In genomic region chr9:90694187-90694586, GRCh38 we compare ENCODE assay signal across 2 cellular contexts.
TF ChIP-seq lines count a peak whose summit lies in the region.
"Not testable (repeated sequence)": the region's sequence is repeated elsewhere in the genome, so short reads cannot be mapped to it uniquely, and the experiment has no call there.

No MANE protein-coding gene starts in this region.

TF ChIP-seq in HEK293, 187 proteins besides CTCF, POLR2A, EP300 and RAD21:
- TF ChIP-seq EGR2 (tag by site-specific recombination; IDR thresholded peaks at IDR 0.05; ENCODE audit: low read depth) = peak; percentile 86
- peak; percentile 90 for TF ChIP-seq ZFHX2 (tag by site-specific recombination; conservative IDR thresholded peaks at IDR 0.05)
- 0 out of 2 replicates have a peak, but pooled peaks have one; percentile 6 for TF ChIP-seq ZNF18 (tag by site-specific recombination; IDR thresholded peaks at IDR 0.05)

TF ChIP-seq in HepG2, 621 proteins besides CTCF, POLR2A, EP300 and RAD21:
- TF ChIP-seq ATF7 (IDR thresholded peaks at IDR 0.05) (0 out of 2 replicates have a peak, but pooled peaks have one; percentile 13), RAD51 (IDR thresholded peaks at IDR 0.05; ENCODE audit: borderline replicate concordance) (0 out of 2 replicates have a peak, but pooled peaks have one; percentile 3)
- TF ChIP-seq ATF7 (CRISPR knock-in tag; IDR thresholded peaks at IDR 0.05) = not testable (repeated sequence)
